In genomic region chr10:23910296-23910695, GRCh38 we compare ENCODE assay signal across 8 cellular contexts.
"Had no signal": no experiment of that assay in that cellular context is flagged by ENCODE, and none has a peak within 500 bp of the region (broad histone marks: within the 10 kb centered on the region; RNA-seq: fewer than 3 reads in every experiment).

No MANE protein-coding gene starts in this region.

- H3K27me3 Mint-ChIP-seq: IgD-negative memory B cell had no signal

- H3K4me3 ChIP-seq: K562 had no signal

- H3K4me1 Mint-ChIP-seq: IgD-negative memory B cell had no signal

- H3K36me3 Mint-ChIP-seq: IgD-negative memory B cell had no signal

- FAIRE-seq: HepG2, K562 had no signal

- H3K27ac ChIP-seq: HL-60, KMS-11 had no signal

- H3K4me3 Mint-ChIP-seq: IgD-negative memory B cell had no signal

- ATAC-seq: HepG2, K562 had no signal

- DNase-seq: IMR-90, KBM-7, KG1 had no signal

- H3K27ac Mint-ChIP-seq: IgD-negative memory B cell had no signal
